Comparison of ENCODE assay signal across 8 cellular contexts in the genomic region with DNA sequence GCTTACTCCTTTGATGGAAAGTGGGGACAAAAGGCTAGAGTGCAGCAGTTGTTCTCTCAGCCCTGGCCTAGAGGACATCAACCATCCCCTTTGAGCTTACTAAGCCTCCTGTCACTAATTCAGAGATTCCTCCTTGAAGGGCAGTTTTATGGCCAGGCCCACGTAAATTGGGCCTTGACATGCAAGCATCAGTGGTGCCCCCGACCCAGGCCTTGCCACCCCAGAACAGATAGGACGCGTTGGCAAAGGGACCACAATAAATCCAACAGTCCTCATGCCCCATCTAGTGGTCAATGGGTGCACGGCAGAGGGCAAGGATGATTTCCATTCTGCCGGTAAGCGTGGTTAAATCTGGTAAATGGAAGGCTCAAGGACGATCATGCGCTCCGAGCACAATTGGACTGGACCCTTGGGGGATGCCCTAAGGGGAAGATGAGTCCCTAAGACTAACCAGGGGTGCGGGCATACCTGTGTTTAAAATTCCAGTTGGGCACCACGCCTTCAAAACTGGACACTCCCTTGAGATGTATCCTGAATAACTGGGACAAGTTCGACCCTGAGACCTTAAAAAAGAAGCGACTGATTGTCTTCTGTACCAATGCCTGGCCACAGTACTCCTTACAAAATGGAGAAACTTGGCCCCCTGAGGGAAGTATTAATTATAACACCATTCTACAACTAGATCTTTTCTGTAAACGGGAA.
A peak's percentile ranks its signal among the peaks of the same experiment; 100 is the strongest.
DNase-seq lines count a peak whose midpoint lies in the region; ATAC-seq lines count a peak whose summit lies in the region.

No MANE protein-coding gene starts in this region.

- DNase-seq in NCI-H524 (lab: John Stamatoyannopoulos, UW) (peak; percentile 3 to 59), NCI-H524 treated with DMSO at 0.1 percent for 48 hours (lab: John Stamatoyannopoulos, UW) (no peak), NCI-H146 (lab: John Stamatoyannopoulos, UW) (peak; percentile 35), ecto neural progenitor cell (ENCODE audit: low spot score) (peak; percentile 59), medulla oblongata (ENCODE audit: extremely low spot score) (peak; percentile 76)
- peak; percentile 73 to 77 for DNase-seq in activated CD4-positive, alpha-beta T cell treated with anti-CD3 and anti-CD28 coated beads, Interleukin-2, amount 50 U/mL, for 48 hours
- peak; percentile 34 to 44 for DNase-seq in stimulated activated CD8-positive, alpha-beta memory T cell treated with anti-CD3 and anti-CD28 coated beads, Interleukin-2, amount 100 ng/mL, for 1 hour (ENCODE audit: low read depth in 2 of 2)

- ATAC-seq in HG02642 (IDR thresholded peaks at IDR 0.05; ENCODE audit: poor library complexity, unreplicated experiment), result peak; percentile 91
